ENCODE assay signal across 9 cellular contexts in genomic region chr6:35044145-35044745, GRCh38.
DNase-seq lines count a peak whose midpoint lies in the region; ATAC-seq, FAIRE-seq and TF ChIP-seq lines count a peak whose summit lies in the region.
"Had no signal": no experiment of that assay in that cellular context is flagged by ENCODE, and none has a peak within 500 bp of the region (broad histone marks: within the 10 kb centered on the region; RNA-seq: fewer than 3 reads in every experiment).

No MANE protein-coding gene starts in this region.

- DNase-seq in DMS153 (lab: John Stamatoyannopoulos, UW) (peak; percentile 79), NCI-H69 (lab: John Stamatoyannopoulos, UW) (peak; percentile 96), urothelium cell line (ENCODE audit: low spot score) (no peak)
- no peak for DNase-seq in activated T-cell treated with anti-CD3 and anti-CD28 coated beads, Interleukin-2, amount 50 U/mL, for 72 hours
- DNase-seq: activated CD8-positive, alpha-beta memory T cell treated with anti-CD3 and anti-CD28 coated beads, Interleukin-2, amount 10 ng/mL, durations not matched to agents 7 days and 5 days had no signal

- no peak for TF ChIP-seq CTCF in neutrophil (IDR thresholded peaks at IDR 0.05)

- H3K4me1 ChIP-seq in esophagus (ENCODE audit: control insufficient read depth in 2 of 2, insufficient read depth in 2 of 2, low read length in 1 of 2) (peaks cover 10 to 27% of the 10 kb centered on the region in 2 donors), neutrophil (ENCODE audit: control insufficient read depth in 1 of 2, insufficient read depth in 1 of 2, low read depth in 1 of 2, low read length in 1 of 2) (peaks cover 73 to 78% of the 10 kb centered on the region in 2 experiments)

- H3K4me3 ChIP-seq in esophagus (ENCODE audit: low read depth in 1 of 2, low read length in 2 of 2): no peak overlapping the region
- no peak overlapping the region for H3K4me3 ChIP-seq in neutrophil (ENCODE audit: low read depth in 1 of 2, low read length in 1 of 2)

- H3K9me3 Mint-ChIP-seq in activated T-cell treated with anti-CD3 and anti-CD28 coated beads, Interleukin-2, amount 50 U/mL, for 72 hours: no peaks in the 10 kb centered on the region

- WGBS in esophagus, 2 donors: 62% methylated on average over 16 of the region's 16 CpGs

- H3K27me3 ChIP-seq in esophagus (ENCODE audit: control insufficient read depth in 1 of 2, insufficient read depth in 2 of 2, low read length in 2 of 2) (no peaks in the 10 kb centered on the region), neutrophil (no peaks in the 10 kb centered on the region)

- H3K36me3 Mint-ChIP-seq in activated T-cell treated with anti-CD3 and anti-CD28 coated beads, Interleukin-2, amount 50 U/mL, for 72 hours (ENCODE audit: insufficient read depth in 2 of 2): no peaks in the 10 kb centered on the region
- H3K36me3 Mint-ChIP-seq: activated CD8-positive, alpha-beta memory T cell treated with anti-CD3 and anti-CD28 coated beads, Interleukin-2, amount 10 ng/mL, durations not matched to agents 7 days and 5 days had no signal

- peaks cover 13% of the 10 kb centered on the region for H3K4me1 Mint-ChIP-seq in activated T-cell treated with anti-CD3 and anti-CD28 coated beads, Interleukin-2, amount 50 U/mL, for 72 hours (ENCODE audit: low read depth)

- no peak for FAIRE-seq in urothelium cell line (lab: Jason Lieb, UNC)

- no peak overlapping the region for H3K27ac Mint-ChIP-seq in activated T-cell treated with anti-CD3 and anti-CD28 coated beads, Interleukin-2, amount 50 U/mL, for 72 hours
- H3K27ac Mint-ChIP-seq: activated CD8-positive, alpha-beta memory T cell treated with anti-CD3 and anti-CD28 coated beads, Interleukin-2, amount 10 ng/mL, durations not matched to agents 7 days and 5 days had no signal

- H3K4me3 Mint-ChIP-seq in activated T-cell treated with anti-CD3 and anti-CD28 coated beads, Interleukin-2, amount 50 U/mL, for 72 hours: no peak overlapping the region
- H3K4me3 Mint-ChIP-seq: activated CD8-positive, alpha-beta memory T cell treated with anti-CD3 and anti-CD28 coated beads, Interleukin-2, amount 10 ng/mL, durations not matched to agents 7 days and 5 days had no signal

- no peak for ATAC-seq in HG02852 (IDR thresholded peaks at IDR 0.05; ENCODE audit: unreplicated experiment)
- no peak for ATAC-seq in HG03469 (IDR thresholded peaks at IDR 0.05; ENCODE audit: unreplicated experiment)
- no peak for ATAC-seq in activated T-cell treated with anti-CD3 and anti-CD28 coated beads, Interleukin-2, amount 50 U/mL, for 72 hours (replicated peaks in 1 of 2)
- ATAC-seq: activated CD8-positive, alpha-beta memory T cell treated with anti-CD3 and anti-CD28 coated beads, Interleukin-2, amount 10 ng/mL, durations not matched to agents 7 days and 5 days had no signal

- H3K36me3 ChIP-seq in esophagus (ENCODE audit: control insufficient read depth in 2 of 2, insufficient read depth in 2 of 2, low read length in 1 of 2) (peaks cover 0 to 4% of the 10 kb centered on the region in 2 donors), neutrophil (peaks cover 23% of the 10 kb centered on the region)

- H3K9me3 ChIP-seq in esophagus (ENCODE audit: control insufficient read depth in 2 of 2, insufficient read depth in 1 of 2, low read depth in 1 of 2, low read length in 1 of 2) (no peaks in the 10 kb centered on the region), neutrophil (no peaks in the 10 kb centered on the region)

- H3K27ac ChIP-seq in esophagus (ENCODE audit: low read depth in 2 of 2, low read length in 1 of 2) (peak overlapping the region; percentile 75 to 95), neutrophil (peak overlapping the region; percentile 63)

- H3K27me3 Mint-ChIP-seq in activated T-cell treated with anti-CD3 and anti-CD28 coated beads, Interleukin-2, amount 50 U/mL, for 72 hours (ENCODE audit: low read depth): no peaks in the 10 kb centered on the region
- H3K27me3 Mint-ChIP-seq: activated CD8-positive, alpha-beta memory T cell treated with anti-CD3 and anti-CD28 coated beads, Interleukin-2, amount 10 ng/mL, durations not matched to agents 7 days and 5 days had no signal

Comparison
In these comparisons a context has a peak if more than half of its experiments do, and no peak if none do; other contexts are left out.
1. DNase-seq: peak in DMS153 (single experiment) and NCI-H69 (single experiment); none in activated T-cell treated with anti-CD3 and anti-CD28 coated beads, Interleukin-2, amount 50 U/mL, for 72 hours (0 of 2) and urothelium cell line (single experiment).